8 cellular contexts compared by ENCODE assay signal in genomic region chr13:97574926-97575325, GRCh38.
DNase-seq lines count a peak whose midpoint lies in the region; ATAC-seq and TF ChIP-seq lines count a peak whose summit lies in the region.

No MANE protein-coding gene starts in this region.

- H3K4me1 Mint-ChIP-seq in naive thymus-derived CD4-positive, alpha-beta T cell = no peaks in the 10 kb centered on the region

- ATAC-seq in DND-41 (ENCODE audit: insufficient read depth, low read depth) = no peak
- peak; percentile 72 for ATAC-seq in GM21786 (IDR thresholded peaks at IDR 0.05; ENCODE audit: unreplicated experiment)
- no peak for ATAC-seq in naive thymus-derived CD4-positive, alpha-beta T cell

- H3K4me3 Mint-ChIP-seq in naive thymus-derived CD4-positive, alpha-beta T cell = no peak overlapping the region

- H4K20me1 ChIP-seq in DND-41 (ENCODE audit: insufficient read depth, low read length) (no peaks in the 10 kb centered on the region), PC-9 (ENCODE audit: insufficient read depth) (no peaks in the 10 kb centered on the region)

- no peaks in the 10 kb centered on the region for H3K79me2 ChIP-seq in DND-41 (ENCODE audit: insufficient read depth, low read length)
- no peaks in the 10 kb centered on the region for H3K79me2 ChIP-seq in PC-9 (ENCODE audit: low read depth)

- intact Hi-C loops in PC-9 (cut with micrococcal nuclease; ENCODE audit: unreplicated experiment) (loop anchor here (5.0 to 10.0 kb wide), 2 partner anchors 140 to 558 kb away; partner anchors contain the start of gene RAP2A), dorsolateral prefrontal cortex (cut with DNase I) (no loop called here)
- intact Hi-C loops in naive thymus-derived CD4-positive, alpha-beta T cell (cut with micrococcal nuclease) = loop anchor here in 1 of 2 donors (5.0 kb wide), 1 partner anchor 463 kb away; no protein-coding TSS in a partner anchor

- CTCF ChIA-PET in PC-9 (lab: Charles Lee) = no interaction called here
- CTCF ChIA-PET in naive thymus-derived CD4-positive, alpha-beta T cell (lab: Charles Lee) = no interaction called here

- H3K36me3 Mint-ChIP-seq in naive thymus-derived CD4-positive, alpha-beta T cell = no peaks in the 10 kb centered on the region

- H3K36me3 ChIP-seq in DND-41 (ENCODE audit: insufficient read depth, low read length) (no peaks in the 10 kb centered on the region), PC-9 (ENCODE audit: low read depth) (no peaks in the 10 kb centered on the region)
- H3K36me3 ChIP-seq in naive thymus-derived CD4-positive, alpha-beta T cell (ENCODE audit: control insufficient read depth in 2 of 3, insufficient read depth in 3 of 3, low read length in 3 of 3) = no peaks in the 10 kb centered on the region

- H2AFZ ChIP-seq in DND-41 (ENCODE audit: low read depth, low read length) (no peak overlapping the region), PC-9 (no peak overlapping the region)

- no peak overlapping the region for H3K27ac Mint-ChIP-seq in naive thymus-derived CD4-positive, alpha-beta T cell

- H3K4me2 ChIP-seq in DND-41 (ENCODE audit: insufficient read depth, low read length) (no peak overlapping the region), PC-9 (no peak overlapping the region)

- no peaks in the 10 kb centered on the region for H3F3A ChIP-seq in PC-9 (ENCODE audit: insufficient read depth, low read depth)

- H3K9me3 ChIP-seq in DND-41 (ENCODE audit: insufficient read depth, low read length, severe bottlenecking) = no peaks in the 10 kb centered on the region
- no peaks in the 10 kb centered on the region for H3K9me3 ChIP-seq in PC-9 (ENCODE audit: insufficient read depth, low read depth)
- H3K9me3 ChIP-seq in naive thymus-derived CD4-positive, alpha-beta T cell (ENCODE audit: control insufficient read depth in 2 of 3, low read length in 3 of 3) = no peaks in the 10 kb centered on the region

- BruUV-seq in PC-9 (replicated peaks; lab: Mats Ljungman, UMichigan) = no TSS peak

- H3K9me2 ChIP-seq in PC-9 (ENCODE audit: insufficient read depth) = no peaks in the 10 kb centered on the region; the same call in 1 of the 2 replicates

- H3K4me3 ChIP-seq in DND-41 (ENCODE audit: low read depth in 1 of 2, low read length in 2 of 2) = no peak overlapping the region
- no peak overlapping the region for H3K4me3 ChIP-seq in PC-9
- H3K4me3 ChIP-seq in naive thymus-derived CD4-positive, alpha-beta T cell (ENCODE audit: low read length) = no peak overlapping the region
- H3K4me3 ChIP-seq in dorsolateral prefrontal cortex = no peak overlapping the region

- H3K27me3 Mint-ChIP-seq in naive thymus-derived CD4-positive, alpha-beta T cell = peaks cover 6 to 18% (median 12%) of the 10 kb centered on the region in 5 donors

- TF ChIP-seq CTCF in DND-41 (IDR thresholded peaks at IDR 0.05; ENCODE audit: borderline replicate concordance, extremely low read depth, low read length, poor library complexity, severe bottlenecking) (peak; percentile 43), PC-9 (conservative IDR thresholded peaks at IDR 0.05) (peak; percentile 70), dorsolateral prefrontal cortex (IDR thresholded peaks at IDR 0.05 in 54 of 56, conservative IDR thresholded peaks at IDR 0.05 in 2 of 56; ENCODE audit: low read depth in 1 of 56, partially characterized antibody in 56 of 56) (peak in 14 of 56 donors; percentile 9 to 43 (median 24))

- DNase-seq in DND-41 = peak; percentile 8
- peak in 1 of 2 experiments; percentile 19 for DNase-seq in PC-9
- peak; percentile 12 for DNase-seq in glomerular visceral epithelial cell (ENCODE audit: extremely low spot score)
- DNase-seq in naive thymus-derived CD4-positive, alpha-beta T cell = no peak
- DNase-seq in NK-92 treated with Interleukin-12 subunit alpha and Interleukin-12 subunit beta, amount 100 ng/mL, for 24 hours (lab: John Stamatoyannopoulos, UW) = no peak
- DNase-seq in dorsolateral prefrontal cortex = no peak
- no peak for DNase-seq in effector CD8-positive, alpha-beta T cell (lab: John Stamatoyannopoulos, UW)

- POLR2A ChIA-PET in PC-9 (lab: Charles Lee; ENCODE audit: unreplicated experiment) = no interaction called here
- POLR2A ChIA-PET in naive thymus-derived CD4-positive, alpha-beta T cell (lab: Charles Lee) = no interaction called here

- peaks cover 0 to 2% (median 0%) of the 10 kb centered on the region in 11 donors for H3K9me3 Mint-ChIP-seq in naive thymus-derived CD4-positive, alpha-beta T cell

- H3K27ac ChIP-seq in DND-41 (ENCODE audit: low read length) = no peak overlapping the region
- H3K27ac ChIP-seq in PC-9 = no peak overlapping the region
- no peak overlapping the region for H3K27ac ChIP-seq in naive thymus-derived CD4-positive, alpha-beta T cell (ENCODE audit: low read depth, low read length)
- H3K27ac ChIP-seq in dorsolateral prefrontal cortex = no peak overlapping the region

- peaks cover 4% of the 10 kb centered on the region for H3K27me3 ChIP-seq in DND-41 (ENCODE audit: insufficient read depth, low read length, poor library complexity)
- H3K27me3 ChIP-seq in PC-9 (ENCODE audit: insufficient read depth, low read depth) = no peaks in the 10 kb centered on the region
- no peaks in the 10 kb centered on the region for H3K27me3 ChIP-seq in naive thymus-derived CD4-positive, alpha-beta T cell (ENCODE audit: control insufficient read depth in 2 of 2, insufficient read depth in 2 of 2, low read length in 2 of 2)
- H3K27me3 ChIP-seq in dorsolateral prefrontal cortex = no peaks in the 10 kb centered on the region

- no peaks in the 10 kb centered on the region for H3K4me1 ChIP-seq in DND-41 (ENCODE audit: insufficient read depth, low read length)
- no peaks in the 10 kb centered on the region for H3K4me1 ChIP-seq in PC-9 (replicated peaks; ENCODE audit: insufficient read depth)
- no peaks in the 10 kb centered on the region for H3K4me1 ChIP-seq in naive thymus-derived CD4-positive, alpha-beta T cell (ENCODE audit: control insufficient read depth in 2 of 2, insufficient read depth in 2 of 2, low read length in 2 of 2)

- H3K9ac ChIP-seq in DND-41 (ENCODE audit: low read depth, low read length) = no peak overlapping the region

Comparison
In these comparisons a context has a peak if more than half of its experiments do, and no peak if none do; other contexts are left out.
1. DNase-seq: peak in DND-41 (single experiment) and glomerular visceral epithelial cell (single experiment); none in naive thymus-derived CD4-positive, alpha-beta T cell (0 of 9), NK-92 treated with Interleukin-12 subunit alpha and Interleukin-12 subunit beta, amount 100 ng/mL, for 24 hours (single experiment), dorsolateral prefrontal cortex (0 of 10) and effector CD8-positive, alpha-beta T cell (single experiment).